ENCODE assay signal across 12 cellular contexts in genomic region chr9:106482733-106483132, GRCh38.
DNase-seq lines count a peak whose midpoint lies in the region; ATAC-seq and TF ChIP-seq lines count a peak whose summit lies in the region.
"Had no signal": no experiment of that assay in that cellular context is flagged by ENCODE, and none has a peak within 500 bp of the region (broad histone marks: within the 10 kb centered on the region; RNA-seq: fewer than 3 reads in every experiment).

No MANE protein-coding gene starts in this region.

- DNase-seq in AG10803 (ENCODE audit: low read depth) (peak; percentile 27), M059J (ENCODE audit: low read depth) (peak; percentile 34), cerebellar cortex (ENCODE audit: low spot score) (peak; percentile 2), spleen (no peak), body of pancreas (no peak), NCI-H774 (lab: John Stamatoyannopoulos, UW) (no peak)
- DNase-seq: activated CD4-positive, alpha-beta memory T cell treated with anti-CD3 and anti-CD28 coated beads for 36 hours; cortex of kidney; IMR-90; NCI-H446 treated with DMSO at 0.1 percent for 48 hours had no signal

- H3K4me3 ChIP-seq in AG10803 (ENCODE audit: low read length) (no peak overlapping the region), spleen (no peak overlapping the region), body of pancreas (no peak overlapping the region)

- TF ChIP-seq POLR2A in spleen (IDR thresholded peaks at IDR 0.05) (no peak), body of pancreas (IDR thresholded peaks at IDR 0.05) (no peak)

- no peaks in the 10 kb centered on the region for H3K27me3 ChIP-seq in spleen (replicated peaks in 1 of 7)
- H3K27me3 ChIP-seq in body of pancreas, result no peaks in the 10 kb centered on the region

- no peak overlapping the region for H3K27ac ChIP-seq in spleen
- no peak overlapping the region for H3K27ac ChIP-seq in body of pancreas

- intact Hi-C loops in spleen (cut with DNase I; ENCODE audit: low total_unique reads) (no loop called here), body of pancreas (cut with DNase I) (no loop called here)

- ATAC-seq in GM18519 (IDR thresholded peaks at IDR 0.05; ENCODE audit: low FRiP score, unreplicated experiment) (peak; percentile 51), body of pancreas (no peak), GM19328 (IDR thresholded peaks at IDR 0.05; ENCODE audit: unreplicated experiment) (no peak)

- TF ChIP-seq CTCF in AG10803 (conservative IDR thresholded peaks at IDR 0.05; ENCODE audit: low read length) (no peak), spleen (IDR thresholded peaks at IDR 0.05 in 8 of 11, conservative IDR thresholded peaks at IDR 0.05 in 3 of 11) (no peak), body of pancreas (IDR thresholded peaks at IDR 0.05) (no peak)

- H3K4me1 ChIP-seq in spleen, result peaks cover 0 to 14% (median 10%) of the 10 kb centered on the region in 6 donors
- no peaks in the 10 kb centered on the region for H3K4me1 ChIP-seq in body of pancreas

- H3K36me3 ChIP-seq in spleen, result no peaks in the 10 kb centered on the region
- H3K36me3 ChIP-seq in body of pancreas (replicated peaks in 1 of 2; ENCODE audit: insufficient read depth in 1 of 2, low read depth in 2 of 2), result no peaks in the 10 kb centered on the region

- H3K9me3 ChIP-seq in spleen (no peaks in the 10 kb centered on the region), body of pancreas (no peaks in the 10 kb centered on the region)

Comparison
In these comparisons a context has a peak if more than half of its experiments do, and no peak if none do; other contexts are left out.
1. DNase-seq: peak in AG10803 (single experiment), M059J (single experiment) and cerebellar cortex (single experiment); none in spleen (single experiment), body of pancreas (0 of 4) and NCI-H774 (single experiment).